ENCODE assay signal across 1 cellular context in genomic region chr4:158172558-158173258, GRCh38.
TF ChIP-seq lines count a peak whose summit lies in the region.

TSS of gene GASK1B (minus strand) at chr4:158173025. CDS start at chr4:158171375, 1,650 bp downstream.

TF ChIP-seq in Ishikawa, 13 proteins besides CTCF, POLR2A, EP300 and RAD21 (continued from another document):
- TF ChIP-seq, protein P1, sequence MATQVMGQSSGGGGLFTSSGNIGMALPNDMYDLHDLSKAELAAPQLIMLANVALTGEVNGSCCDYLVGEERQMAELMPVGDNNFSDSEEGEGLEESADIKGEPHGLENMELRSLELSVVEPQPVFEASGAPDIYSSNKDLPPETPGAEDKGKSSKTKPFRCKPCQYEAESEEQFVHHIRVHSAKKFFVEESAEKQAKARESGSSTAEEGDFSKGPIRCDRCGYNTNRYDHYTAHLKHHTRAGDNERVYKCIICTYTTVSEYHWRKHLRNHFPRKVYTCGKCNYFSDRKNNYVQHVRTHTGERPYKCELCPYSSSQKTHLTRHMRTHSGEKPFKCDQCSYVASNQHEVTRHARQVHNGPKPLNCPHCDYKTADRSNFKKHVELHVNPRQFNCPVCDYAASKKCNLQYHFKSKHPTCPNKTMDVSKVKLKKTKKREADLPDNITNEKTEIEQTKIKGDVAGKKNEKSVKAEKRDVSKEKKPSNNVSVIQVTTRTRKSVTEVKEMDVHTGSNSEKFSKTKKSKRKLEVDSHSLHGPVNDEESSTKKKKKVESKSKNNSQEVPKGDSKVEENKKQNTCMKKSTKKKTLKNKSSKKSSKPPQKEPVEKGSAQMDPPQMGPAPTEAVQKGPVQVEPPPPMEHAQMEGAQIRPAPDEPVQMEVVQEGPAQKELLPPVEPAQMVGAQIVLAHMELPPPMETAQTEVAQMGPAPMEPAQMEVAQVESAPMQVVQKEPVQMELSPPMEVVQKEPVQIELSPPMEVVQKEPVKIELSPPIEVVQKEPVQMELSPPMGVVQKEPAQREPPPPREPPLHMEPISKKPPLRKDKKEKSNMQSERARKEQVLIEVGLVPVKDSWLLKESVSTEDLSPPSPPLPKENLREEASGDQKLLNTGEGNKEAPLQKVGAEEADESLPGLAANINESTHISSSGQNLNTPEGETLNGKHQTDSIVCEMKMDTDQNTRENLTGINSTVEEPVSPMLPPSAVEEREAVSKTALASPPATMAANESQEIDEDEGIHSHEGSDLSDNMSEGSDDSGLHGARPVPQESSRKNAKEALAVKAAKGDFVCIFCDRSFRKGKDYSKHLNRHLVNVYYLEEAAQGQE (IDR thresholded peaks at IDR 0.05; ENCODE audit: low read depth), result no peak
